ENCODE assay signal across 9 cellular contexts in the genomic region with DNA sequence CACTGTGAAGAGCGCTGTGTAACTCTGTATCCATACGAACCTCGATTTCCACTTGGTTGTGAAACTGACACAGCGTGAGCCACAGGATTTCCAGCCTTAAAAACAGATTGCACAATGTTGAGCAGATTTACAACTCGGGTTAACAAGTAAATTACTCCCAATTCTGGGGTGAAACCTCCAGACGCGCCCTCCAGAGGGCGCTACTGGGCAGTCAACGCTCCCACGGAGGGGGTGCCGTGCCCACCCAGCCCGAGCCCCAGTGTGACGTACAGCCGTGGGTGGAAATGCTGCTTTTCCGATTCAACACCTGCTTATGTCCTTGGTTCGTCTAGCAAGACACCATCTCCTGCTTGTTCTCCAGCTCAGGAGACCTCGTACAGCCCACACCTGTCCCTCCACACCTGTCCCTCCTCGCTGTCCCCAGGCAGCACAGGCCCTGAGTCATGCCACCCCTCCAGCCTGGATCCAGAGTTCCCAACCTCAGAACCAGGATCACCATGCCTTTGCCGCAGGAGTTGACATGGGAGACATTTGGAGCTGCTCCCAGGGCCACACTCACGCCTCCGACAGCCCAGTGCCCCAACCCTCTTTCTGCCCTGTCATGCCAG. TPM values are rescaled to one million over a fixed set of nuclear protein-coding genes. Genes with fewer than 3 reads are reported as not detected.
DNase-seq lines count a peak whose midpoint lies in the region; ATAC-seq, FAIRE-seq and TF ChIP-seq lines count a peak whose summit lies in the region.
"Had no signal": no experiment of that assay in that cellular context is flagged by ENCODE, and none has a peak within 500 bp of the region (broad histone marks: within the 10 kb centered on the region; RNA-seq: fewer than 3 reads in every experiment).

No MANE protein-coding gene starts in this region.

- H3K27ac ChIP-seq in A549, result peak overlapping the region; percentile 26 to 57; a peak in 4 of 6 replicates
- no peak overlapping the region for H3K27ac ChIP-seq in RWPE2 (ENCODE audit: poor library complexity, severe bottlenecking)
- H3K27ac ChIP-seq in layer of hippocampus (ENCODE audit: low read depth, low read length), result peak overlapping the region; percentile 30

- CTCF ChIA-PET in A549 (lab: Yijun Ruan, JAX), result interaction anchor here (0.6 to 3.3 kb wide), 29 partner anchors 10 to 312 kb away, joined by 3 to 23 read pairs (median 3); no protein-coding TSS in a partner anchor

- TF ChIP-seq CTCF in A549 (IDR thresholded peaks at IDR 0.05) (peak; percentile 69), GM13977 (IDR thresholded peaks at IDR 0.05; ENCODE audit: extremely low read depth, insufficient read depth, missing control alignments) (peak; percentile 68), RWPE2 (IDR thresholded peaks at IDR 0.05; ENCODE audit: poor library complexity, severe bottlenecking) (peak; percentile 79), brain (conservative IDR thresholded peaks at IDR 0.05) (peak; percentile 71 to 84)

- POLR2A ChIA-PET in A549 (lab: Yijun Ruan, JAX), result no interaction called here

- WGBS in A549 (ENCODE audit: missing lambda C conversion rate), result 42% methylated on average over 19 of the region's 21 CpGs

- H3K27me3 Mint-ChIP-seq in brain, result peaks cover 2% of the 10 kb centered on the region
- no peaks in the 10 kb centered on the region for H3K27me3 Mint-ChIP-seq in stimulated activated memory B cell treated with anti-CD40 and anti-IgM and Interleukin-4, amounts not matched to agents 10 μg/mL and 1 μg/mL and 100 μg/mL, for 72 hours

- TF ChIP-seq RAD21 in A549 (conservative IDR thresholded peaks at IDR 0.05 in 1 of 2, IDR thresholded peaks at IDR 0.05 in 1 of 2), result peak; percentile 54 to 56

- H3K36me3 ChIP-seq in RWPE2 (ENCODE audit: low read depth), result peaks cover 69% of the 10 kb centered on the region

- no peaks in the 10 kb centered on the region for H3K4me1 Mint-ChIP-seq in brain
- H3K4me1 Mint-ChIP-seq in stimulated activated memory B cell treated with anti-CD40 and anti-IgM and Interleukin-4, amounts not matched to agents 10 μg/mL and 1 μg/mL and 100 μg/mL, for 72 hours, result peaks cover 67% of the 10 kb centered on the region

- no peak for TF ChIP-seq POLR2A in A549 (IDR thresholded peaks at IDR 0.05; ENCODE audit: low read length)

- in situ Hi-C loops in GM13977 (cut with MboI; ENCODE audit: low pct_unique_long_range_greater_than_20kb, low sequenced_read_pairs, unreplicated experiment), result no loop called here

- H3K9me3 Mint-ChIP-seq in brain, result no peaks in the 10 kb centered on the region
- no peaks in the 10 kb centered on the region for H3K9me3 Mint-ChIP-seq in stimulated activated memory B cell treated with anti-CD40 and anti-IgM and Interleukin-4, amounts not matched to agents 10 μg/mL and 1 μg/mL and 100 μg/mL, for 72 hours

- H3K4me2 ChIP-seq in A549, result peak overlapping the region; percentile 15; the same call in 2 of the 3 replicates

- FAIRE-seq in A549 (lab: Jason Lieb, UNC), result no peak
- FAIRE-seq: endometrium had no signal

- H3K27me3 ChIP-seq in RWPE2 (ENCODE audit: insufficient read depth, poor library complexity, severe bottlenecking) (no peaks in the 10 kb centered on the region), layer of hippocampus (ENCODE audit: control insufficient read depth, insufficient read depth, low read length) (no peaks in the 10 kb centered on the region)

- H3K4me3 ChIP-seq in A549 (no peak overlapping the region), RWPE2 (ENCODE audit: severe bottlenecking) (no peak overlapping the region)

- peak; percentile 35 to 58; a peak in 5 of 6 replicates for ATAC-seq in A549
- ATAC-seq in RWPE2 (ENCODE audit: low read depth), result peak; percentile 19; the same call in 2 of the 3 replicates
- peak; percentile 69 for ATAC-seq in stimulated activated memory B cell treated with anti-CD40 and anti-IgM and Interleukin-4, amounts not matched to agents 10 μg/mL and 1 μg/mL and 100 μg/mL, for 72 hours

- H3K36me3 Mint-ChIP-seq in brain, result peaks cover 16% of the 10 kb centered on the region
- peaks cover 63% of the 10 kb centered on the region for H3K36me3 Mint-ChIP-seq in stimulated activated memory B cell treated with anti-CD40 and anti-IgM and Interleukin-4, amounts not matched to agents 10 μg/mL and 1 μg/mL and 100 μg/mL, for 72 hours

- DNase-seq in A549 (ENCODE audit: low read depth in 1 of 2, low spot score in 1 of 2) (peak; percentile 31 to 40), GM13977 (ENCODE audit: low spot score) (peak; percentile 80), RWPE2 (ENCODE audit: low spot score) (no peak), NCI-H510A treated with DMSO at 0.1 percent for 48 hours (lab: John Stamatoyannopoulos, UW) (no peak), hippocampal formation (lab: John Stamatoyannopoulos, UW) (no peak)

- H3K4me1 ChIP-seq in A549 (peaks cover 21% of the 10 kb centered on the region), RWPE2 (ENCODE audit: insufficient read depth, poor library complexity, severe bottlenecking) (no peaks in the 10 kb centered on the region)

- TF ChIP-seq EP300 in A549 (IDR thresholded peaks at IDR 0.05), result no peak

- H3K27ac Mint-ChIP-seq in brain, result no peak overlapping the region
- peak overlapping the region; percentile 97 for H3K27ac Mint-ChIP-seq in stimulated activated memory B cell treated with anti-CD40 and anti-IgM and Interleukin-4, amounts not matched to agents 10 μg/mL and 1 μg/mL and 100 μg/mL, for 72 hours

- no peaks in the 10 kb centered on the region for H3K9me3 ChIP-seq in A549
- H3K9me3 ChIP-seq in RWPE2 (ENCODE audit: severe bottlenecking), result no peaks in the 10 kb centered on the region

- no peak overlapping the region for H3K4me3 Mint-ChIP-seq in brain
- peak overlapping the region; percentile 65 for H3K4me3 Mint-ChIP-seq in stimulated activated memory B cell treated with anti-CD40 and anti-IgM and Interleukin-4, amounts not matched to agents 10 μg/mL and 1 μg/mL and 100 μg/mL, for 72 hours

TF ChIP-seq in A549, 52 proteins besides CTCF, POLR2A, EP300 and RAD21:
- peak; percentile 54 to 71; a peak in 3 of 4 replicates for TF ChIP-seq CEBPB (IDR thresholded peaks at IDR 0.05)
- no peak for TF ChIP-seq CBX2 (IDR thresholded peaks at IDR 0.05; ENCODE audit: borderline replicate concordance, low read depth)
- no peak for TF ChIP-seq NPAS2 (CRISPR knock-in tag; IDR thresholded peaks at IDR 0.05; ENCODE audit: borderline replicate concordance)
- no peak for TF ChIP-seq ATOH8 (CRISPR knock-in tag; IDR thresholded peaks at IDR 0.05; ENCODE audit: low read depth)
- no peak for TF ChIP-seq NFE2L2 (conservative IDR thresholded peaks at IDR 0.05; ENCODE audit: low read length)
- peak; percentile 9; the same call in 1 of the 2 replicates for TF ChIP-seq HOXA7 (CRISPR knock-in tag; IDR thresholded peaks at IDR 0.05)
- TF ChIP-seq REST (IDR thresholded peaks at IDR 0.05), result no peak
- TF ChIP-seq SMC3 (IDR thresholded peaks at IDR 0.05), result peak; percentile 68

RNA-seq across cellular contexts. Expression of gene SLC6A3, which starts 34.4 kb away (rescaled TPM):
- polyA plus RNA-seq in A549 (2011; rRNA removed), result 0.05 TPM in 1 of 2 replicates, not detected in the other
- 0.01 and 0.04 TPM in 2 replicates for polyA plus RNA-seq in A549 (2012; cell fraction: cytosol; rRNA removed)
- 0.06 and 0.07 TPM in 2 replicates for polyA plus RNA-seq in A549 (2012; cell fraction: nucleus; rRNA removed)
- polyA plus RNA-seq in A549 (2017; fragmentation: RNase III; extraction: RNeasy Plus Mini Kit Qiagen cat#74134 plus additional on column Dnase treatment), result 0.03 to 0.06 TPM (median 0.05 TPM) in 3 replicates
- polyA minus RNA-seq in A549 (2011; rRNA and poly(A)+ RNA removed), result 0.15 and 0.29 TPM in 2 replicates
- polyA plus RNA-seq in brain (ENCODE audit: insufficient read depth, low read depth, low replicate concordance), result 3.6 TPM

RNA-seq across cellular contexts. Expression of gene LPCAT1, which starts 44.1 kb away (rescaled TPM):
- 22.9 and 24.7 TPM in 2 replicates for polyA plus RNA-seq in A549 (2011; rRNA removed)
- polyA plus RNA-seq in A549 (2012; cell fraction: cytosol; rRNA removed), result 40.3 and 47.5 TPM in 2 replicates
- 84.6 and 102 TPM in 2 replicates for polyA plus RNA-seq in A549 (2012; cell fraction: nucleus; rRNA removed)
- 59.9 to 74.9 TPM (median 73.4 TPM) in 3 replicates for polyA plus RNA-seq in A549 (2017; fragmentation: RNase III; extraction: RNeasy Plus Mini Kit Qiagen cat#74134 plus additional on column Dnase treatment)
- polyA minus RNA-seq in A549 (2011; rRNA and poly(A)+ RNA removed), result 17.1 and 25.6 TPM in 2 replicates
- polyA plus RNA-seq in brain (ENCODE audit: insufficient read depth, low read depth, low replicate concordance), result 81.3 TPM

Comparison
In these comparisons a context has a peak if more than half of its experiments do, and no peak if none do; other contexts are left out.
1. ATAC-seq: peak in every context shown above with its lines; median percentile 69 in stimulated activated memory B cell treated with anti-CD40 and anti-IgM and Interleukin-4, amounts not matched to agents 10 μg/mL and 1 μg/mL and 100 μg/mL, for 72 hours; 46 in A549; 19 in RWPE2.
2. DNase-seq: peak in A549 (2 of 2) and GM13977 (single experiment); none in RWPE2 (single experiment), NCI-H510A treated with DMSO at 0.1 percent for 48 hours (single experiment) and hippocampal formation (0 of 2).
3. Peak in every context shown above with its lines, with median percentiles within 50 percentile points of each other: CTCF ChIP-seq.